ENCODE assay signal across 1 cellular context in the genomic region with DNA sequence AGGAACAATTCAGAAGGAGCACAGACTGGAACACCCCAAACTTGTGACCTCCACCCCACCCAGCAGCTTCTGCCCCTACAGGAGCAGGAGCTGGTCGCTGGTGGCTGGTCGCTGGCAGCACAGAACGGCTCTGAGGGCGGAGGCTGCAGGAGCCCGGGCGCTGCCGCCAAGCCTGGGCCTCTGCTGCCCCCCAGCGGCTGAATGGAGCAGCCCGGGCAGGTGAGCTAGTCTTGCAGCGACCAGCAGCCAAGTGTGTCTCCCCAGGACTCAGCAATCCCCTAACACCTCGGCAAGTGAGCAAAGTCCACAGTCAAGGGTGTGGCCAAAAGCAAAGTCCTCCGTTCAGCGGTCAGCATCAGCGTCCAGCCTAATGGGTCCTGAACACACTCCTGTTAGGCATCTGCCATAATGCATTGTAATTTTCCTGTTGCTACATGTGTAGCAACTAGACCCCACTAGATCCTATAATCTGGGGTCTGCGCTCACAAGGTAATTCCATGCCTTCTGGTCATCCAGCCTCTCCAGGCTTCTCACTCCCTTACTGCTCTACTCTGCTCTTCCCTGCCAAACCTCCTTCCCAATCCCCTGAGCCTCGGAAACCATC.
TF ChIP-seq lines count a peak whose summit lies in the region.

No MANE protein-coding gene starts in this region.

TF ChIP-seq in GM23338, 12 proteins besides CTCF, POLR2A, EP300 and RAD21 (continued from another document):
- TF ChIP-seq, protein P1, sequence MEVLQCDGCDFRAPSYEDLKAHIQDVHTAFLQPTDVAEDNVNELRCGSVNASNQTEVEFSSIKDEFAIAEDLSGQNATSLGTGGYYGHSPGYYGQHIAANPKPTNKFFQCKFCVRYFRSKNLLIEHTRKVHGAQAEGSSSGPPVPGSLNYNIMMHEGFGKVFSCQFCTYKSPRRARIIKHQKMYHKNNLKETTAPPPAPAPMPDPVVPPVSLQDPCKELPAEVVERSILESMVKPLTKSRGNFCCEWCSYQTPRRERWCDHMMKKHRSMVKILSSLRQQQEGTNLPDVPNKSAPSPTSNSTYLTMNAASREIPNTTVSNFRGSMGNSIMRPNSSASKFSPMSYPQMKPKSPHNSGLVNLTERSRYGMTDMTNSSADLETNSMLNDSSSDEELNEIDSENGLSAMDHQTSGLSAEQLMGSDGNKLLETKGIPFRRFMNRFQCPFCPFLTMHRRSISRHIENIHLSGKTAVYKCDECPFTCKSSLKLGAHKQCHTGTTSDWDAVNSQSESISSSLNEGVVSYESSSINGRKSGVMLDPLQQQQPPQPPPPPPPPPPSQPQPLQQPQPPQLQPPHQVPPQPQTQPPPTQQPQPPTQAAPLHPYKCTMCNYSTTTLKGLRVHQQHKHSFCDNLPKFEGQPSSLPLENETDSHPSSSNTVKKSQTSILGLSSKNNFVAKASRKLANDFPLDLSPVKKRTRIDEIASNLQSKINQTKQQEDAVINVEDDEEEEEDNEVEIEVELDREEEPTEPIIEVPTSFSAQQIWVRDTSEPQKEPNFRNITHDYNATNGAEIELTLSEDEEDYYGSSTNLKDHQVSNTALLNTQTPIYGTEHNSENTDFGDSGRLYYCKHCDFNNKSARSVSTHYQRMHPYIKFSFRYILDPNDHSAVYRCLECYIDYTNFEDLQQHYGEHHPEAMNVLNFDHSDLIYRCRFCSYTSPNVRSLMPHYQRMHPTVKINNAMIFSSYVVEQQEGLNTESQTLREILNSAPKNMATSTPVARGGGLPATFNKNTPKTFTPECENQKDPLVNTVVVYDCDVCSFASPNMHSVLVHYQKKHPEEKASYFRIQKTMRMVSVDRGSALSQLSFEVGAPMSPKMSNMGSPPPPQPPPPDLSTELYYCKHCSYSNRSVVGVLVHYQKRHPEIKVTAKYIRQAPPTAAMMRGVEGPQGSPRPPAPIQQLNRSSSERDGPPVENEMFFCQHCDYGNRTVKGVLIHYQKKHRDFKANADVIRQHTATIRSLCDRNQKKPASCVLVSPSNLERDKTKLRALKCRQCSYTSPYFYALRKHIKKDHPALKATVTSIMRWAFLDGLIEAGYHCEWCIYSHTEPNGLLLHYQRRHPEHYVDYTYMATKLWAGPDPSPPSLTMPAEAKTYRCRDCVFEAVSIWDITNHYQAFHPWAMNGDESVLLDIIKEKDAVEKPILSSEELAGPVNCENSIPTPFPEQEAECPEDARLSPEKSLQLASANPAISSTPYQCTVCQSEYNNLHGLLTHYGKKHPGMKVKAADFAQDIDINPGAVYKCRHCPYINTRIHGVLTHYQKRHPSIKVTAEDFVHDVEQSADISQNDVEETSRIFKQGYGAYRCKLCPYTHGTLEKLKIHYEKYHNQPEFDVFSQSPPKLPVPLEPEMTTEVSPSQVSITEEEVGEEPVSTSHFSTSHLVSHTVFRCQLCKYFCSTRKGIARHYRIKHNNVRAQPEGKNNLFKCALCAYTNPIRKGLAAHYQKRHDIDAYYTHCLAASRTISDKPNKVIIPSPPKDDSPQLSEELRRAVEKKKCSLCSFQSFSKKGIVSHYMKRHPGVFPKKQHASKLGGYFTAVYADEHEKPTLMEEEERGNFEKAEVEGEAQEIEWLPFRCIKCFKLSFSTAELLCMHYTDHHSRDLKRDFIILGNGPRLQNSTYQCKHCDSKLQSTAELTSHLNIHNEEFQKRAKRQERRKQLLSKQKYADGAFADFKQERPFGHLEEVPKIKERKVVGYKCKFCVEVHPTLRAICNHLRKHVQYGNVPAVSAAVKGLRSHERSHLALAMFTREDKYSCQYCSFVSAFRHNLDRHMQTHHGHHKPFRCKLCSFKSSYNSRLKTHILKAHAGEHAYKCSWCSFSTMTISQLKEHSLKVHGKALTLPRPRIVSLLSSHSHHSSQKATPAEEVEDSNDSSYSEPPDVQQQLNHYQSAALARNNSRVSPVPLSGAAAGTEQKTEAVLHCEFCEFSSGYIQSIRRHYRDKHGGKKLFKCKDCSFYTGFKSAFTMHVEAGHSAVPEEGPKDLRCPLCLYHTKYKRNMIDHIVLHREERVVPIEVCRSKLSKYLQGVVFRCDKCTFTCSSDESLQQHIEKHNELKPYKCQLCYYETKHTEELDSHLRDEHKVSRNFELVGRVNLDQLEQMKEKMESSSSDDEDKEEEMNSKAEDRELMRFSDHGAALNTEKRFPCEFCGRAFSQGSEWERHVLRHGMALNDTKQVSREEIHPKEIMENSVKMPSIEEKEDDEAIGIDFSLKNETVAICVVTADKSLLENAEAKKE (CRISPR knock-in tag; IDR thresholded peaks at IDR 0.05): no peak
- TF ChIP-seq POLR2AphosphoS5 (IDR thresholded peaks at IDR 0.05; ENCODE audit: low read depth) (no peak), EZH2 (IDR thresholded peaks at IDR 0.05; ENCODE audit: low read depth, unreplicated experiment) (no peak), JUNB (IDR thresholded peaks at IDR 0.05; ENCODE audit: unreplicated experiment) (no peak), EZH2phosphoT487 (IDR thresholded peaks at IDR 0.05; ENCODE audit: unreplicated experiment) (no peak), STAT1 (IDR thresholded peaks at IDR 0.05; ENCODE audit: unreplicated experiment) (no peak), ETS1 (IDR thresholded peaks at IDR 0.05) (no peak), ZNF331 (CRISPR knock-in tag; IDR thresholded peaks at IDR 0.05; ENCODE audit: low read depth) (no peak), ZNF114 (CRISPR knock-in tag; IDR thresholded peaks at IDR 0.05) (no peak)
